In genomic region chr7:159141660-159142059, GRCh38 we compare ENCODE assay signal across 21 cellular contexts. TPM values are rescaled to one million over a fixed set of nuclear protein-coding genes. Genes with fewer than 3 reads are reported as not detected.
DNase-seq lines count a peak whose midpoint lies in the region; ATAC-seq, FAIRE-seq and TF ChIP-seq lines count a peak whose summit lies in the region.
"Had no signal": no experiment of that assay in that cellular context is flagged by ENCODE, and none has a peak within 500 bp of the region (broad histone marks: within the 10 kb centered on the region; RNA-seq: fewer than 3 reads in every experiment).

No MANE protein-coding gene starts in this region.

- H3K27ac ChIP-seq in SK-N-SH (ENCODE audit: low read depth in 2 of 2, low read length in 1 of 2) (no peak overlapping the region), transverse colon (peak overlapping the region in 3 of 4 donors; percentile 17 to 31 (median 29))
- H3K27ac ChIP-seq: BLaER1 treated with 17β-estradiol and CSF1 and Interleukin-3, amounts not matched to agents 10 nM and 100 nM; thyroid gland had no signal

- no peak for TF ChIP-seq POLR2A in transverse colon (IDR thresholded peaks at IDR 0.05)

- H3K27me3 ChIP-seq in SK-N-SH (ENCODE audit: insufficient read depth) (no peaks in the 10 kb centered on the region), transverse colon (peaks cover 58% of the 10 kb centered on the region)

- TF ChIP-seq RAD21 in SK-N-SH (IDR thresholded peaks at IDR 0.05; ENCODE audit: low read length), result peak; percentile 58

- H3K9me2 ChIP-seq in SK-N-SH, result no peaks in the 10 kb centered on the region

- H3K4me1 ChIP-seq in SK-N-SH (ENCODE audit: control insufficient read depth in 1 of 2, insufficient read depth in 2 of 2, low read depth in 1 of 2, low read length in 1 of 2) (peaks cover 0 to 13% of the 10 kb centered on the region in 2 experiments; a peak in 1 of 4 replicates), transverse colon (peaks cover 0 to 13% (median 5%) of the 10 kb centered on the region in 4 donors)

- H3K4me2 ChIP-seq in SK-N-SH, result no peak overlapping the region
- H3K4me2 ChIP-seq: BLaER1 treated with 17β-estradiol and CSF1 and Interleukin-3, amounts not matched to agents 10 nM and 100 nM had no signal

- no peak for ATAC-seq in SK-N-SH treated with all-trans-retinoic acid at 6 μM for 48 hours
- ATAC-seq in left lobe of liver, result peak; percentile 52
- ATAC-seq: stimulated activated naive B cell treated with anti-CD40 and anti-IgM and Interleukin-4, amounts not matched to agents 10 μg/mL and 1 μg/mL and 100 μg/mL, for 72 hours had no signal

- H3K4me3 ChIP-seq in SK-N-SH (ENCODE audit: low read depth in 2 of 2, low read length in 1 of 2), result no peak overlapping the region
- no peak overlapping the region for H3K4me3 ChIP-seq in transverse colon
- H3K4me3 ChIP-seq: BLaER1 treated with 17β-estradiol and CSF1 and Interleukin-3, amounts not matched to agents 10 nM and 100 nM; thyroid gland had no signal

- intact Hi-C loops in transverse colon (cut with DNase I; ENCODE audit: low total_unique reads), result no loop called here

- no peaks in the 10 kb centered on the region for H3F3A ChIP-seq in SK-N-SH (replicated peaks; ENCODE audit: insufficient read depth)

- no peak overlapping the region for H2AFZ ChIP-seq in SK-N-SH (ENCODE audit: low read depth)

- no peak for FAIRE-seq in frontal cortex (lab: Jason Lieb, UNC)
- FAIRE-seq: A204.1 had no signal

- H3K9me3 ChIP-seq in SK-N-SH (no peaks in the 10 kb centered on the region), transverse colon (no peaks in the 10 kb centered on the region)
- H3K9me3 ChIP-seq: thyroid gland had no signal

- DNase-seq in SK-N-SH, result no peak
- peak; percentile 46 for DNase-seq in ecto neural progenitor cell (ENCODE audit: low spot score)
- no peak for DNase-seq in left lobe of liver (ENCODE audit: low spot score)
- no peak for DNase-seq in transverse colon
- DNase-seq in GM03348 (ENCODE audit: low spot score), result no peak
- no peak for DNase-seq in frontal cortex (ENCODE audit: low spot score in 2 of 2)
- no peak for DNase-seq in T-helper 9 cell
- DNase-seq: activated CD4-positive, alpha-beta T cell treated with anti-CD3 and anti-CD28 coated beads for 1 hour; amniotic stem cell; hippocampal formation; midbrain; MV-4-11; NCI-H1930; NCI-H69; SIG-M5; stimulated activated naive B cell treated with anti-CD40 and anti-IgM and Interleukin-4, amounts not matched to agents 10 μg/mL and 1 μg/mL and 100 μg/mL, for 72 hours; thyroid gland had no signal

- POLR2A ChIA-PET in SK-N-SH (lab: Yijun Ruan, JAX), result no interaction called here

- H3K9ac ChIP-seq in SK-N-SH, result no peak overlapping the region
- H3K9ac ChIP-seq: BLaER1 treated with 17β-estradiol and CSF1 and Interleukin-3, amounts not matched to agents 10 nM and 100 nM had no signal

- CTCF ChIA-PET in SK-N-SH (lab: Yijun Ruan, JAX), result interaction anchor here (1.2 to 1.8 kb wide), 4 partner anchors 13 to 111 kb away, joined by 3 to 4 read pairs (median 3); no protein-coding TSS in a partner anchor

- 39% methylated on average over 6 of the region's 6 CpGs for WGBS in SK-N-SH (ENCODE audit: low lambda C conversion rate)
- 50 to 65% methylated on average over 6 of the region's 6 CpGs for WGBS in transverse colon (ENCODE audit: low coverage in 1 of 2), 2 donors

- no peak for TF ChIP-seq CTCF in SK-N-SH (IDR thresholded peaks at IDR 0.05)
- no peak for TF ChIP-seq CTCF in transverse colon (IDR thresholded peaks at IDR 0.05)

- H4K20me1 ChIP-seq in SK-N-SH (ENCODE audit: insufficient read depth), result no peaks in the 10 kb centered on the region

- H3K79me2 ChIP-seq in SK-N-SH (ENCODE audit: insufficient read depth), result no peaks in the 10 kb centered on the region

- TF ChIP-seq EP300 in SK-N-SH (IDR thresholded peaks at IDR 0.05; ENCODE audit: borderline replicate concordance in 1 of 2, low read depth in 1 of 2, low read length in 1 of 2), result no peak
- no peak for TF ChIP-seq EP300 in transverse colon (IDR thresholded peaks at IDR 0.05; ENCODE audit: low read depth)

- H3K36me3 ChIP-seq in SK-N-SH (replicated peaks in 1 of 2; ENCODE audit: control insufficient read depth in 1 of 2, insufficient read depth in 2 of 2, low read length in 1 of 2) (no peaks in the 10 kb centered on the region), transverse colon (no peaks in the 10 kb centered on the region)
- H3K36me3 ChIP-seq: BLaER1 treated with 17β-estradiol and CSF1 and Interleukin-3, amounts not matched to agents 10 nM and 100 nM; thyroid gland had no signal

- in situ Hi-C loops in transverse colon (cut with MboI; ENCODE audit: low pct_ligation_motif_present in 1 of 4, low pct_unique_long_range_greater_than_20kb in 1 of 4, low sequenced_read_pairs in 3 of 4), result no loop called here

TF ChIP-seq in SK-N-SH, 30 proteins besides CTCF, POLR2A, EP300 and RAD21 (continues in another document):
- peak; percentile 26; the same call in 1 of the 2 replicates for TF ChIP-seq SMC3 (IDR thresholded peaks at IDR 0.05; ENCODE audit: low read depth, low read length)
- no peak for TF ChIP-seq MAX (IDR thresholded peaks at IDR 0.05; ENCODE audit: low read depth)
- TF ChIP-seq CHD2 (IDR thresholded peaks at IDR 0.05; ENCODE audit: low read length, partially characterized antibody), result no peak
- TF ChIP-seq IRF3 (IDR thresholded peaks at IDR 0.05; ENCODE audit: low read depth, low read length), result no peak

TF ChIP-seq in SK-N-SH treated with all-trans-retinoic acid at 6 μM for 48 hours, 23 proteins besides CTCF, POLR2A, EP300 and RAD21:
- no peak for TF ChIP-seq PPARA (CRISPR knock-in tag; IDR thresholded peaks at IDR 0.05; ENCODE audit: borderline replicate concordance)

RNA-seq across cellular contexts. Expression of gene VIPR2, which starts 3.0 kb away (rescaled TPM):
- 0.02 TPM in 1 of 2 replicates, not detected in the other for polyA plus RNA-seq in SK-N-SH (2012; rRNA removed)
- polyA plus RNA-seq in SK-N-SH (2012; cell fraction: cytosol; rRNA removed), result 0.01 and 0.03 TPM in 2 replicates
- polyA plus RNA-seq in SK-N-SH (2012; cell fraction: nucleus; rRNA removed), result 0.04 and 0.08 TPM in 2 replicates
- total RNA-seq in left lobe of liver (0.28 TPM), transverse colon (1 to 10 TPM; 1.8 to 3.7 (median 2.7) TPM), frontal cortex (0.41 TPM)
- total RNA-seq: OCI-LY7 had no signal

Comparison
In these comparisons a context has a peak if more than half of its experiments do, and no peak if none do; other contexts are left out.
1. H3K27ac ChIP-seq: peak in transverse colon (3 of 4); none in SK-N-SH (0 of 2).